Comparison of ENCODE assay signal across 1 cellular context in genomic region chr12:106120578-106121105, GRCh38.
TF ChIP-seq lines count a peak whose summit lies in the region.

No MANE protein-coding gene starts in this region.

TF ChIP-seq in HepG2, 621 proteins besides CTCF, POLR2A, EP300 and RAD21 (continued from another document and continues in another):
- TF ChIP-seq SKI (IDR thresholded peaks at IDR 0.05; ENCODE audit: partially characterized antibody) (peak; percentile 87), ZNF280D (CRISPR knock-in tag; IDR thresholded peaks at IDR 0.05) (peak; percentile 55; the same call in 1 of the 2 replicates), RARG (CRISPR knock-in tag; IDR thresholded peaks at IDR 0.05; ENCODE audit: low read depth) (no peak), HES4 (CRISPR knock-in tag; IDR thresholded peaks at IDR 0.05; ENCODE audit: borderline replicate concordance) (no peak), ZNF841 (CRISPR knock-in tag; IDR thresholded peaks at IDR 0.05; ENCODE audit: borderline replicate concordance) (no peak), ZKSCAN8 (CRISPR knock-in tag; IDR thresholded peaks at IDR 0.05; ENCODE audit: borderline replicate concordance) (0 out of 2 replicates have a peak, but pooled peaks have one; percentile 25), ZFX (CRISPR knock-in tag; IDR thresholded peaks at IDR 0.05; ENCODE audit: low read depth) (peak; percentile 94), CBX1 (IDR thresholded peaks at IDR 0.05; ENCODE audit: low read depth) (peak; percentile 14), ZNF12 (CRISPR knock-in tag; IDR thresholded peaks at IDR 0.05) (peak; percentile 28; the same call in 1 of the 2 replicates), ZNF350 (CRISPR knock-in tag; IDR thresholded peaks at IDR 0.05; ENCODE audit: borderline replicate concordance, low read depth) (peak; percentile 57; the same call in 1 of the 2 replicates), PLRG1 (conservative IDR thresholded peaks at IDR 0.05) (no peak), TMF1 (CRISPR knock-in tag; IDR thresholded peaks at IDR 0.05; ENCODE audit: low read depth) (no peak), ZNF317 (CRISPR knock-in tag; IDR thresholded peaks at IDR 0.05) (peak; percentile 75), EHMT2 (IDR thresholded peaks at IDR 0.05; ENCODE audit: borderline replicate concordance, low read depth, low read length) (no peak), GPN1 (CRISPR knock-in tag; IDR thresholded peaks at IDR 0.05; ENCODE audit: borderline replicate concordance) (no peak), KLF16 (CRISPR knock-in tag; IDR thresholded peaks at IDR 0.05) (peak in 1 of 2 experiments; percentile 57; a peak in 2 of 4 replicates), ELF3 (CRISPR knock-in tag; IDR thresholded peaks at IDR 0.05) (peak; percentile 65; the same call in 1 of the 2 replicates), HNF4A (CRISPR knock-in tag; IDR thresholded peaks at IDR 0.05) (peak; percentile 93), FOXA1 (IDR thresholded peaks at IDR 0.05) (no peak), FOXA1 (CRISPR knock-in tag; IDR thresholded peaks at IDR 0.05) (peak; percentile 97), ZNF563 (CRISPR knock-in tag; IDR thresholded peaks at IDR 0.05) (no peak), KIAA2018 (CRISPR knock-in tag; IDR thresholded peaks at IDR 0.05; ENCODE audit: borderline replicate concordance) (no peak), PAXIP1 (CRISPR knock-in tag; conservative IDR thresholded peaks at IDR 0.05) (peak; percentile 96), FOXO4 (CRISPR knock-in tag; conservative IDR thresholded peaks at IDR 0.05) (no peak), KDM1A (CRISPR knock-in tag; IDR thresholded peaks at IDR 0.05) (peak; percentile 31; the same call in 1 of the 2 replicates), ZNF710 (CRISPR knock-in tag; IDR thresholded peaks at IDR 0.05; ENCODE audit: borderline replicate concordance) (peak; percentile 54; the same call in 1 of the 2 replicates)
- TF ChIP-seq, protein P1, sequence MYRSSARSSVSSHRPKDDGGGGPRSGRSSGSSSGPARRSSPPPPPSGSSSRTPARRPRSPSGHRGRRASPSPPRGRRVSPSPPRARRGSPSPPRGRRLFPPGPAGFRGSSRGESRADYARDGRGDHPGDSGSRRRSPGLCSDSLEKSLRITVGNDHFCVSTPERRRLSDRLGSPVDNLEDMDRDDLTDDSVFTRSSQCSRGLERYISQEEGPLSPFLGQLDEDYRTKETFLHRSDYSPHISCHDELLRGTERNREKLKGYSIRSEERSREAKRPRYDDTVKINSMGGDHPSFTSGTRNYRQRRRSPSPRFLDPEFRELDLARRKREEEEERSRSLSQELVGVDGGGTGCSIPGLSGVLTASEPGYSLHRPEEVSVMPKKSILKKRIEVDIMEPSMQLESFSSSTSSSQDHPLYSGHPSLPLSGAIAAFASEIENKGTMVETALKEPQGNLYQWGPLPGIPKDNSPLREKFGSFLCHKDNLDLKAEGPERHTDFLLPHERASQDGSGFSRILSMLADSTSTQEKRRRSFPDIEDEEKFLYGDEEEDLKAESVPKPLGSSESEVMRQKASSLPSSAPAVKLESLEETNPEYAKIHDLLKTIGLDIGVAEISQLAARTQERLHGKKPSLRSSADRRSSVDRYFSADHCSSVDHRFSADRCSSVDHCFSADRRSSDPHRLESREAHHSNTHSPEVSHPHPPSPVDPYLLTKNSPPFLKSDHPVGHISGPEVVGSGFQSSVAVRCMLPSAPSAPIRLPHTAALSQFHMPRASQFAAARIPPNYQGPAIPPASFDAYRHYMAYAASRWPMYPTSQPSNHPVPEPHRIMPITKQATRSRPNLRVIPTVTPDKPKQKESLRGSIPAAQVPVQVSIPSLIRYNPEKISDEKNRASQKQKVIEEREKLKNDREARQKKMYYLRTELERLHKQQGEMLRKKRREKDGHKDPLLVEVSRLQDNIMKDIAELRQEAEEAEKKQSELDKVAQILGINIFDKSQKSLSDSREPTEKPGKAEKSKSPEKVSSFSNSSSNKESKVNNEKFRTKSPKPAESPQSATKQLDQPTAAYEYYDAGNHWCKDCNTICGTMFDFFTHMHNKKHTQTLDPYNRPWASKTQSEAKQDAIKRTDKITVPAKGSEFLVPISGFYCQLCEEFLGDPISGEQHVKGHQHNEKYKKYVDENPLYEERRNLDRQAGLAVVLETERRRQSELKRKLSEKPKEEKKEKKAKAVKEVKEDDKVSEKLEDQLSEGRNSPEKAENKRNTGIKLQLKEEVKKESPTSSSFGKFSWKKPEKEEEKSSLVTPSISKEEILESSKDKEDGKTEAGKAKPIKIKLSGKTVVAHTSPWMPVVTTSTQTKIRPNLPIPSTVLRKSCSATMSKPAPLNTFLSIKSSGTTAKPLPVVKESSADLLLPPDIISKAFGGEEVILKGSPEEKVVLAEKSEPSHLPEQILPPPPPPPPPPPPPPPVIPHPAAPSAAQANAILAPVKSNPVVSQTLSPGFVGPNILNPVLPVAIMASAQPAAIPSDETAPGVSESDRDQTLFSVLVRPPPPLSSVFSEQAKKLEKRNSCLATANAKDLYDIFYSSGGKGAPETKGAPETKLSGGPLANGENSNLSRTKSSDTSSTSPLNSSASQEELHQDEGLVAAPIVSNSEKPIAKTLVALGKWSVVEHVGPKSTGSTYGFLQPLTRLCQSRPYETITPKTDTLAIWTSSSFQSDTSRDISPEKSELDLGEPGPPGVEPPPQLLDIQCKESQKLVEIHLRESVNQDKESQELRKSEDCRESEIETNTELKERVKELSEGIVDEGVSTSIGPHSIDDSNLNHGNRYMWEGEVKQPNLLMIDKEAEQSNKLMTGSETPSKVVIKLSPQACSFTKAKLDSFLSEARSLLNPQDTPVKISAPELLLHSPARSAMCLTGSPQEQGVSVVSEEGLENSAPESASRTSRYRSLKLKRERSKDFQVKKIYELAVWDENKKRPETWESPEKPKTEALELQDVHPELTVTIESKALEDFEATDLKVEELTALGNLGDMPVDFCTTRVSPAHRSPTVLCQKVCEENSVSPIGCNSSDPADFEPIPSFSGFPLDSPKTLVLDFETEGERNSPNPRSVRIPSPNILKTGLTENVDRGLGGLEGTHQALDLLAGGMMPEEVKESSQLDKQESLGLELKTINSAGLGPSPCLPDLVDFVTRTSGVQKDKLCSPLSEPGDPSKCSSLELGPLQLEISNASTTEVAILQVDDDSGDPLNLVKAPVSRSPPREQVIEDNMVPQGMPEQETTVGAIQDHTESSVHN (CRISPR knock-in tag; IDR thresholded peaks at IDR 0.05): peak; percentile 31; the same call in 1 of the 2 replicates
